22 cellular contexts compared by ENCODE assay signal in genomic region chr1:15201221-15201620, GRCh38. TPM values are rescaled to one million over a fixed set of nuclear protein-coding genes. Genes with fewer than 3 reads are reported as not detected.
A peak's percentile ranks its signal among the peaks of the same experiment; 100 is the strongest.
DNase-seq lines count a peak whose midpoint lies in the region; ATAC-seq, FAIRE-seq and TF ChIP-seq lines count a peak whose summit lies in the region.
"Had no signal": no experiment of that assay in that cellular context is flagged by ENCODE, and none has a peak within 500 bp of the region (broad histone marks: within the 10 kb centered on the region; RNA-seq: fewer than 3 reads in every experiment).

No MANE protein-coding gene starts in this region.

- peak; percentile 92 for FAIRE-seq in pancreas (lab: Jason Lieb, UNC)

- H3K9me2 ChIP-seq in PC-9 (ENCODE audit: insufficient read depth): no peaks in the 10 kb centered on the region

- H3K27me3 ChIP-seq in PC-9 (ENCODE audit: insufficient read depth, low read depth) (no peaks in the 10 kb centered on the region), pancreas (no peaks in the 10 kb centered on the region)
- H3K27me3 ChIP-seq: thyroid gland had no signal

- H3K9me3 ChIP-seq in PC-9 (ENCODE audit: insufficient read depth, low read depth): no peaks in the 10 kb centered on the region
- no peaks in the 10 kb centered on the region for H3K9me3 ChIP-seq in pancreas
- H3K9me3 ChIP-seq: lower lobe of right lung, thyroid gland had no signal

- BruUV-seq in PC-9 (replicated peaks; lab: Mats Ljungman, UMichigan): no TSS peak

- intact Hi-C loops in PC-9 (cut with micrococcal nuclease; ENCODE audit: unreplicated experiment) (loop anchor here (2.0 to 5.0 kb wide), 3 partner anchors 22 to 156 kb away; no protein-coding TSS in a partner anchor), pancreas (cut with DNase I) (loop anchor here in 1 of 3 donors (5.0 to 10.0 kb wide), 2 partner anchors 49 to 74 kb away; partner anchors contain the start of gene TMEM51)

- CTCF ChIA-PET in PC-9 (lab: Charles Lee): interaction anchor here (0.8 kb wide), 1 partner anchor 73 kb away, joined by 3 read pairs; no protein-coding TSS in a partner anchor

- H3F3A ChIP-seq in PC-9 (ENCODE audit: insufficient read depth, low read depth): peaks cover 15% of the 10 kb centered on the region; the same call in 1 of the 2 replicates

- H3K27ac ChIP-seq in 22Rv1 (peak overlapping the region; percentile 64), PC-9 (peak overlapping the region; percentile 98), pancreas (peak overlapping the region; percentile 72 to 89 (median 84))
- H3K27ac ChIP-seq: HL-60, lower lobe of right lung, thyroid gland had no signal

- peak overlapping the region; percentile 76 for H3K4me2 ChIP-seq in PC-9

- WGBS in pancreas, 2 donors: 10 to 13% methylated on average over 4 of the region's 4 CpGs

- H3K36me3 ChIP-seq in PC-9 (ENCODE audit: low read depth) (no peaks in the 10 kb centered on the region), pancreas (no peaks in the 10 kb centered on the region)
- H3K36me3 ChIP-seq: lower lobe of right lung, thyroid gland had no signal

- H4K20me1 ChIP-seq in PC-9 (ENCODE audit: insufficient read depth): no peaks in the 10 kb centered on the region

- no peak for TF ChIP-seq CTCF in 22Rv1 (IDR thresholded peaks at IDR 0.05)
- no peak for TF ChIP-seq CTCF in PC-9 (conservative IDR thresholded peaks at IDR 0.05)
- no peak for TF ChIP-seq CTCF in epithelial cell of proximal tubule (conservative IDR thresholded peaks at IDR 0.05; ENCODE audit: low read depth, low read length)
- TF ChIP-seq CTCF in pancreas (IDR thresholded peaks at IDR 0.05): no peak

- POLR2A ChIA-PET in PC-9 (lab: Charles Lee; ENCODE audit: unreplicated experiment): interaction anchor here (0.7 kb wide), 1 partner anchor 60 kb away, joined by 4 read pairs; no protein-coding TSS in a partner anchor

- no peak for DNase-seq in PC-9
- no peak for DNase-seq in epithelial cell of proximal tubule (ENCODE audit: low read depth)
- no peak for DNase-seq in pancreas
- DNase-seq in NCI-H146 treated with DMSO at 0.1 percent for 48 hours (lab: John Stamatoyannopoulos, UW; ENCODE audit: unreplicated experiment): no peak
- no peak for DNase-seq in SW 1271 (lab: John Stamatoyannopoulos, UW)
- no peak for DNase-seq in stimulated activated CD4-positive, alpha-beta T cell treated with anti-CD3 and anti-CD28 coated beads, Interleukin-12 subunit alpha, Interleukin-12 subunit beta, amount 100 ng/mL, for 4 hours
- DNase-seq: activated CD8-positive, alpha-beta memory T cell treated with anti-CD3 and anti-CD28 coated beads, Interleukin-2, amount 10 ng/mL, durations not matched to agents 7 days and 5 days; activated effector memory CD4-positive, alpha-beta T cell treated with Interleukin-2 at 50 U/mL for 16 hours; amygdala; CD8-positive, alpha-beta memory T cell; cerebellar nuclear complex; KG1; lower lobe of right lung; NCI-H1092; NCI-H2171 treated with DMSO at 0.1 percent for 48 hours; stimulated activated CD4-positive, alpha-beta T cell treated with anti-CD3 and anti-CD28 coated beads, Interleukin-4, amount 100 ng/mL, for 1 hour; T-helper 2 cell; thyroid gland had no signal

- H3K4me3 ChIP-seq in PC-9: peak overlapping the region; percentile 39; the same call in 1 of the 2 replicates
- H3K4me3 ChIP-seq in epithelial cell of proximal tubule (ENCODE audit: low read depth, low read length): peak overlapping the region; percentile 37
- no peak overlapping the region for H3K4me3 ChIP-seq in pancreas
- H3K4me3 ChIP-seq: lower lobe of right lung, thyroid gland had no signal

- ATAC-seq in pancreas (no peak), HG03432 (IDR thresholded peaks at IDR 0.05; ENCODE audit: unreplicated experiment) (no peak)
- ATAC-seq: activated CD4-positive, CD25-positive, alpha-beta regulatory T cell treated with anti-CD3 and anti-CD28 coated beads, Interleukin-2, amount 50 U/mL, for 24 hours; activated CD8-positive, alpha-beta memory T cell treated with anti-CD3 and anti-CD28 coated beads, Interleukin-2, amount 10 ng/mL, durations not matched to agents 7 days and 5 days had no signal

- H2AFZ ChIP-seq in PC-9: no peak overlapping the region

- H3K4me1 ChIP-seq in PC-9 (replicated peaks; ENCODE audit: insufficient read depth): peaks cover 31% of the 10 kb centered on the region
- peaks cover 71 to 87% (median 74%) of the 10 kb centered on the region in 3 donors for H3K4me1 ChIP-seq in pancreas

- H3K79me2 ChIP-seq in PC-9 (ENCODE audit: low read depth): peaks cover 13% of the 10 kb centered on the region; the same call in 1 of the 2 replicates

RNA-seq across cellular contexts. Expression of gene FHAD1, which starts 45.8 kb away (rescaled TPM):
- total RNA-seq in PC-9 (2021) (6.9 and 8.2 TPM in 2 replicates), epithelial cell of proximal tubule (0.35 and 0.43 TPM in 2 replicates), pancreas (1 to 10 TPM; 1.1 to 5.5 (median 2.2) TPM)
- 1 to 10 TPM in 1 of 2 donors, under 1 TPM in 1; 0.75 to 2.1 TPM for polyA plus RNA-seq in pancreas
- total RNA-seq: activated CD8-positive, alpha-beta memory T cell treated with anti-CD3 and anti-CD28 coated beads, Interleukin-2, amount 10 ng/mL, durations not matched to agents 7 days and 5 days; CD8-positive, alpha-beta memory T cell had no signal
- polyA plus RNA-seq: CD8-positive, alpha-beta memory T cell had no signal

RNA-seq across cellular contexts. Expression of gene TMEM51, which starts 47.7 kb away (rescaled TPM):
- total RNA-seq in PC-9 (2021) (11.7 and 12.7 TPM in 2 replicates), epithelial cell of proximal tubule (48.1 and 86.7 TPM in 2 replicates), pancreas (10 to 100 TPM; 18.4 to 42.1 (median 25.6) TPM)
- polyA plus RNA-seq in pancreas: 10 to 100 TPM; 18.2 to 28.2 TPM
- total RNA-seq: activated CD8-positive, alpha-beta memory T cell treated with anti-CD3 and anti-CD28 coated beads, Interleukin-2, amount 10 ng/mL, durations not matched to agents 7 days and 5 days had no signal
- polyA plus RNA-seq: CD8-positive, alpha-beta memory T cell had no signal

Comparison
In these comparisons a context has a peak if more than half of its experiments do, and no peak if none do; other contexts are left out.
1. H3K4me3 ChIP-seq: peak in PC-9 (single experiment) and epithelial cell of proximal tubule (single experiment); none in pancreas (0 of 4).
2. Peak in every context shown above with its lines, with median percentiles within 50 percentile points of each other: H3K27ac ChIP-seq.